ENCODE assay signal across 8 cellular contexts in the genomic region with DNA sequence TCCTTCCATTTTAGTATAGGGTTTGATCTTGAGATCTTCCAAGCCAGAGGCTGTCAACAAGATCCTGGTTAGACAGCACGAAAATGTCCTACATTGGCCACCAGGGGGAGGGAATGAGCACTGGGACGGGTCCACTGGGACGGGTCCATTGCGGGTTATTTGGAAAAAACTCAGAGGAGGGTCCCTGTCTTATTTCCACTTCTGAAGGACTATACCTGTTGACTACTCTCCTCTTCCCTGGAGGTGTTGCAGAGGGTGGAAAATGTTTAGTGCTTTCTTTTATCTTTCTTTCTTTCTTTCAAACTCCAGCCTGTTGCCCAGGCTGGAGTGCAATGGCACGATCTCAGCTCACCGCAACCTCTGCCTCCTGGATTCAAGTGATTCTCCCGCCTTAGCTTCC. TPM values are rescaled to one million over a fixed set of nuclear protein-coding genes. Genes with fewer than 3 reads are reported as not detected.
DNase-seq lines count a peak whose midpoint lies in the region; ATAC-seq and TF ChIP-seq lines count a peak whose summit lies in the region.

No MANE protein-coding gene starts in this region.

- no peak overlapping the region for H3K27ac Mint-ChIP-seq in progenitor cell of endocrine pancreas

- peaks cover 17% of the 10 kb centered on the region for H3K4me1 Mint-ChIP-seq in progenitor cell of endocrine pancreas (ENCODE audit: low read depth)

- DNase-seq in activated CD4-positive, CD25-positive, alpha-beta regulatory T cell (lab: John Stamatoyannopoulos, UW) = peak; percentile 24 to 38 (median 26)
- DNase-seq in NCI-H526 (lab: John Stamatoyannopoulos, UW) (peak; percentile 12 to 82), activated T-cell treated with anti-CD3 and anti-CD28 coated beads for 24 hours (ENCODE audit: low read depth) (peak; percentile 33), fibroblast of pulmonary artery (ENCODE audit: low read depth) (peak; percentile 64), progenitor cell of endocrine pancreas (ENCODE audit: low spot score, unreplicated experiment) (peak; percentile 30)

- no peak overlapping the region for H3K4me3 Mint-ChIP-seq in progenitor cell of endocrine pancreas (ENCODE audit: low read depth)

- ATAC-seq in activated CD4-positive, CD25-positive, alpha-beta regulatory T cell treated with anti-CD3 and anti-CD28 coated beads, Interleukin-2, amount 50 U/mL, for 24 hours = no peak
- ATAC-seq in HG03045 (IDR thresholded peaks at IDR 0.05; ENCODE audit: unreplicated experiment) (no peak), GM19395 (IDR thresholded peaks at IDR 0.05; ENCODE audit: unreplicated experiment) (no peak)

- peaks cover 17% of the 10 kb centered on the region for H3K27me3 Mint-ChIP-seq in progenitor cell of endocrine pancreas

- peak; percentile 90 for TF ChIP-seq CTCF in fibroblast of pulmonary artery (IDR thresholded peaks at IDR 0.05; ENCODE audit: low read length, missing control alignments)
- peak; percentile 71 for TF ChIP-seq CTCF in progenitor cell of endocrine pancreas (IDR thresholded peaks at IDR 0.05; ENCODE audit: unreplicated experiment)

- H3K36me3 Mint-ChIP-seq in progenitor cell of endocrine pancreas (ENCODE audit: insufficient read depth) = no peaks in the 10 kb centered on the region

- H3K4me3 ChIP-seq in fibroblast of pulmonary artery (replicated peaks; ENCODE audit: low read depth, low read length) = no peak overlapping the region

- no peaks in the 10 kb centered on the region for H3K9me3 Mint-ChIP-seq in progenitor cell of endocrine pancreas (ENCODE audit: low read depth)

RNA-seq across cellular contexts. Expression of a gene that starts 2.5 kb away (rescaled TPM):
- total RNA-seq in progenitor cell of endocrine pancreas = 2.9 and 4.0 TPM in 2 replicates

RNA-seq across cellular contexts. Expression of a gene that starts 16.3 kb away (rescaled TPM):
- 85.3 and 92.6 TPM in 2 replicates for total RNA-seq in progenitor cell of endocrine pancreas
